In the genomic region with DNA sequence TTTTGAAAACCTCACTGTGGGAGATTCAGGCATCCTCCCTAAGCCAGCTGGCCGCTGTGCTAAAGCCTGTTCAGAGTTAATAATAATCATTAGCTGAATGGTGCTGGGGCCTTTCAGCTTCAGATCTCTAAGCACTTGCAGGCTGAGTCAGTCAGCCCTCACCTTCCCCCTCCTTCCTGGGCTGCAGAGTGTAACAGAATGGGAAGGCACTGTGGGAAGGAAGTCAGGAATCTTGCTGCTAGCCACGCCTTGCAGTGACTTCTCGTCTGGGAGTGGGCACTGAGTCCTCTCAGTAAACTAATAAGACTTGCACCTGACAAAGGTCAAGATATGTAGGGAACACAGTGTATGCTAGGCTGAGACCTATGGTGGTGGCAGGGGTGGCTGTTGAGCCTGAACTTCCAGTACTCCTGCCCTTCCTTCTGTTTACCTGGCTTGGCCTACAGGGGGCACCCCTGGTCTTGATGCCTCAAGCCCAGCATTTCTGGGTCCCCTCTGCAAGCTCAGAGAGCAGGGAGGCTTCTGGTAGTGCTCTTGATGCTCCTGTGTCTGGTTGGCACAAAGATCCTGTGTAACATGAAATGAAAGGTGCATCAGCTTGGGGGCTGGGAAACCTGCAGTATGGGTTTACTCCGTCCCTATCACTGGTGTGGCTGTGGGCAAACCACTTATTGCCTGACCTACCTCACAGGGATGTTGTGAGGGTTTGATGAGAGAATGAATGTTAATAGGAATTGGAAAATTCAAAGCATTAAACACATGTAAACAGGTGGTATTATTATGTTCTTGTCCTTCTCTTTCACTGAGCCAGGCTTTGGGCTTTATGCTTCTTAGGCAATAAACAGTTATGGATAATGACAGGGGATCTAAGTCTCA, we compare ENCODE assay signal across 6 cellular contexts. TPM values are rescaled to one million over a fixed set of nuclear protein-coding genes. Genes with fewer than 3 reads are reported as not detected.
DNase-seq lines count a peak whose midpoint lies in the region; ATAC-seq lines count a peak whose summit lies in the region.

No MANE protein-coding gene starts in this region.

- H3K36me3 ChIP-seq in mesendoderm (ENCODE audit: control insufficient read depth, insufficient read depth, low read length) (no peaks in the 10 kb centered on the region), aorta (ENCODE audit: control insufficient read depth in 1 of 2, insufficient read depth in 2 of 2, low read length in 1 of 2) (peaks cover 0 to 4% of the 10 kb centered on the region in 2 donors)

- WGBS in mesendoderm (ENCODE audit: extremely low coverage, insufficient coverage, low lambda C conversion rate), result no CpG with 5 or more reads among the region's 4 CpGs
- 57 to 65% methylated on average over 4 of the region's 4 CpGs for WGBS in aorta, 2 donors

- H3K79me1 ChIP-seq in mesendoderm (ENCODE audit: low read length), result peaks cover under 1% of the 10 kb centered on the region

- DNase-seq in DMS 273 (lab: John Stamatoyannopoulos, UW; ENCODE audit: unreplicated experiment) (peak; percentile 74), NCI-H1694 treated with DMSO at 0.1 percent for 48 hours (lab: John Stamatoyannopoulos, UW) (peak; percentile 68), mesendoderm (peak; percentile 81), aorta (no peak)
- DNase-seq in activated naive CD4-positive, alpha-beta T cell treated with anti-CD3 and anti-CD28 coated beads, Interleukin-2, amount 10 ng/mL, durations not matched to agents 7 days and 5 days, result peak; percentile 80

- H3K4me2 ChIP-seq in mesendoderm (ENCODE audit: low read length), result no peak overlapping the region

- H3K18ac ChIP-seq in mesendoderm (ENCODE audit: low read length), result no peak overlapping the region

- H3K27me3 ChIP-seq in mesendoderm (ENCODE audit: insufficient read depth, low read length, poor library complexity) (no peaks in the 10 kb centered on the region), aorta (ENCODE audit: control insufficient read depth in 1 of 2, insufficient read depth in 2 of 2, low read length in 1 of 2) (no peaks in the 10 kb centered on the region)

- no peaks in the 10 kb centered on the region for H3K79me2 ChIP-seq in mesendoderm (ENCODE audit: control insufficient read depth, insufficient read depth, low read length)

- CTCF ChIA-PET in activated naive CD4-positive, alpha-beta T cell treated with anti-CD3 and anti-CD28 coated beads, Interleukin-2, amount 10 ng/mL, durations not matched to agents 7 days and 5 days (lab: Charles Lee), result interaction anchor here (0.7 to 37.4 kb wide), 11 partner anchors 10 to 671 kb away, joined by 3 to 1080 read pairs (median 4); a partner anchor contains a TSS

- H3K4me1 Mint-ChIP-seq in activated naive CD4-positive, alpha-beta T cell treated with anti-CD3 and anti-CD28 coated beads, Interleukin-2, amount 10 ng/mL, durations not matched to agents 7 days and 5 days, result peaks cover 94% of the 10 kb centered on the region

- ATAC-seq in aorta (ENCODE audit: low FRiP score) (no peak), HG02840 (IDR thresholded peaks at IDR 0.05; ENCODE audit: low FRiP score, unreplicated experiment) (no peak)

- intact Hi-C loops in aorta (cut with DNase I), result loop anchor here (2.0 to 5.0 kb wide), 2 partner anchors 33 to 112 kb away; no protein-coding TSS in a partner anchor

- peaks cover 61% of the 10 kb centered on the region for H3K36me3 Mint-ChIP-seq in activated naive CD4-positive, alpha-beta T cell treated with anti-CD3 and anti-CD28 coated beads, Interleukin-2, amount 10 ng/mL, durations not matched to agents 7 days and 5 days

- H3K9me3 ChIP-seq in aorta (ENCODE audit: control insufficient read depth, low read length), result no peaks in the 10 kb centered on the region

- no peak overlapping the region for H3K56ac ChIP-seq in mesendoderm (ENCODE audit: low read length)

- no peak overlapping the region for H2BK15ac ChIP-seq in mesendoderm (replicated peaks; ENCODE audit: low read depth)

- H4K5ac ChIP-seq in mesendoderm (ENCODE audit: low read length), result no peak overlapping the region

- H3K4me3 ChIP-seq in mesendoderm (ENCODE audit: low read length), result no peak overlapping the region
- H3K4me3 ChIP-seq in aorta (ENCODE audit: low read length in 2 of 2), result no peak overlapping the region

- no peak overlapping the region for H2AK5ac ChIP-seq in mesendoderm (ENCODE audit: low read length)

- no peaks in the 10 kb centered on the region for H3K9me3 Mint-ChIP-seq in activated naive CD4-positive, alpha-beta T cell treated with anti-CD3 and anti-CD28 coated beads, Interleukin-2, amount 10 ng/mL, durations not matched to agents 7 days and 5 days

- no peak overlapping the region for H3K9ac ChIP-seq in mesendoderm (ENCODE audit: low read length)

- H3K23ac ChIP-seq in mesendoderm (ENCODE audit: low read length), result no peak overlapping the region

- H2BK5ac ChIP-seq in mesendoderm (ENCODE audit: low read length), result no peak overlapping the region

- no peak overlapping the region for H3K4ac ChIP-seq in mesendoderm (ENCODE audit: low read depth, low read length)

- H3K27ac ChIP-seq in mesendoderm (ENCODE audit: low read depth, low read length), result no peak overlapping the region
- H3K27ac ChIP-seq in aorta (ENCODE audit: low read depth in 1 of 2, low read length in 2 of 2), result peak overlapping the region in 1 of 2 donors; percentile 86

- peaks cover 2% of the 10 kb centered on the region for H3K4me1 ChIP-seq in mesendoderm (ENCODE audit: control insufficient read depth, low read depth, low read length)
- peaks cover 0 to 3% of the 10 kb centered on the region in 2 donors for H3K4me1 ChIP-seq in aorta (ENCODE audit: control insufficient read depth in 1 of 2, insufficient read depth in 2 of 2, low read length in 2 of 2)

- H3K4me3 Mint-ChIP-seq in activated naive CD4-positive, alpha-beta T cell treated with anti-CD3 and anti-CD28 coated beads, Interleukin-2, amount 10 ng/mL, durations not matched to agents 7 days and 5 days, result no peak overlapping the region

- H3K27ac Mint-ChIP-seq in activated naive CD4-positive, alpha-beta T cell treated with anti-CD3 and anti-CD28 coated beads, Interleukin-2, amount 10 ng/mL, durations not matched to agents 7 days and 5 days, result peak overlapping the region; percentile 95

- H3K27me3 Mint-ChIP-seq in activated naive CD4-positive, alpha-beta T cell treated with anti-CD3 and anti-CD28 coated beads, Interleukin-2, amount 10 ng/mL, durations not matched to agents 7 days and 5 days, result no peaks in the 10 kb centered on the region

- no peak overlapping the region for H4K8ac ChIP-seq in mesendoderm (ENCODE audit: low read depth, low read length)

- no peak overlapping the region for H2BK120ac ChIP-seq in mesendoderm (ENCODE audit: low read depth, low read length)

RNA-seq across cellular contexts. Expression of a gene that starts 6.0 kb away (rescaled TPM):
- polyA plus RNA-seq in mesendoderm (2013, experiment 1 of 2), result 1.7 TPM
- 1.4 TPM for polyA plus RNA-seq in mesendoderm (2013, experiment 2 of 2)
- total RNA-seq in aorta, result 10 to 100 TPM; 10.6 TPM
- polyA plus RNA-seq in aorta, result 1 to 10 TPM; 5.4 to 5.7 TPM

RNA-seq across cellular contexts. Expression of a gene that starts 9.6 kb away (rescaled TPM):
- polyA plus RNA-seq in mesendoderm (2013, experiment 1 of 2), result 0.56 TPM
- polyA plus RNA-seq in mesendoderm (2013, experiment 2 of 2), result 0.48 TPM
- 1 to 10 TPM; 3.8 to 7.7 TPM for total RNA-seq in aorta
- polyA plus RNA-seq in aorta, result 1 to 10 TPM; 3.1 to 4.5 TPM

RNA-seq across cellular contexts. Expression of a gene that starts 16.2 kb away (rescaled TPM):
- polyA plus RNA-seq in mesendoderm (2013, experiment 1 of 2), result 8.0 TPM
- 8.2 TPM for polyA plus RNA-seq in mesendoderm (2013, experiment 2 of 2)
- 1 to 10 TPM; 3.8 to 4.2 TPM for total RNA-seq in aorta
- 10 to 100 TPM in 1 of 2 donors, under 1 TPM in 1; 0.63 to 12.5 TPM for polyA plus RNA-seq in aorta

RNA-seq across cellular contexts. Expression of a gene that starts 33.6 kb away (rescaled TPM):
- polyA plus RNA-seq in mesendoderm (2013, experiment 1 of 2), result 0.38 TPM
- 0.35 TPM for polyA plus RNA-seq in mesendoderm (2013, experiment 2 of 2)
- 1 to 10 TPM; 5.9 to 6.2 TPM for total RNA-seq in aorta
- polyA plus RNA-seq in aorta, result 1 to 10 TPM; 1.4 to 2.8 TPM

RNA-seq across cellular contexts. Expression of a gene that starts 39.8 kb away (rescaled TPM):
- polyA plus RNA-seq in mesendoderm (2013, experiment 1 of 2), result 0.10 TPM
- polyA plus RNA-seq in mesendoderm (2013, experiment 2 of 2), result 0.08 TPM
- total RNA-seq in aorta, result not detected
- polyA plus RNA-seq in aorta, result not detected

Comparison
In these comparisons a context has a peak if more than half of its experiments do, and no peak if none do; other contexts are left out.
1. DNase-seq: peak in DMS 273 (single experiment), NCI-H1694 treated with DMSO at 0.1 percent for 48 hours (single experiment), activated naive CD4-positive, alpha-beta T cell treated with anti-CD3 and anti-CD28 coated beads, Interleukin-2, amount 10 ng/mL, durations not matched to agents 7 days and 5 days (single experiment) and mesendoderm (single experiment); none in aorta (0 of 2).